8 cellular contexts compared by ENCODE assay signal in the genomic region with DNA sequence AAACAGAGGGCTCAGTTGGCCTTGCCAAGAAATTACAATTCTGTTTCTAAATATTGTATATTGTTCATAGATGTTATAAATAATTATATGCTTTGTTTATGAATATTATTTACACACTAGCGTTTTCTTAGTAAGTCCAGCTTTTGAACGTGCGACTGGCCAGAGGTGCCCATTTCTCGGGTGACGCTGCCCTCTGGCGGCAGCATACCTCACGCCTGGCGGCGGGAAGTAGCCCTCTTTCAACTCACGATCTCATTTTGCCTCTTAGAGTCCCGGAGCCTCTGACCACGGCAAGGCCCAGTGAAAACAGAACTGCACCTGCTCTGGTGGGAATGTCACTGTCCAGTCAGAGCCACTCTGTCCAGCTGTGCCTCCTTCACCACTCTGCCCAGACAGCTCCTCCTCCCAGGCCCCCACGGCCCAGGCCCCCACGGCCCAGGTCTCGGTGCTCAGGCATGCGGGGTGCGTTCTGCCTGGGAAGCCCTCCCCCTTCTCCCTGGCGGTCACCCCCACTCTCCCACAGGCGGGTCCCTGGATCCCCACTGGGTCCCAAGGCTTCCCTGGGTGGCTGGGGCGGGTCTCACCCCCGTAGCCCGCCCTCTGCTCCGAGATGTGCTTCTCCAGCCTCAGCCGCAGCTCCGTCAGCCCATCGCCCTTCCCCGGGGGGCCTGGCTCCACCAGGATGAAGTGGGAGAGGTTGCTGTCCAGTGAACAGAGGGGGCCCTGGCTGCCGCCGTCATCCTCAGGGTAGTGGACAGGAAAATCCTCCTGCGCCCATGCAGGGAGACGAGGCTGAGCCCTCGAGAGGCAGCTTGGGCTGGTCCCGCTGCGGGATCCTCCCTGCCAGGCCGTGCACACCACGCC. TPM values are rescaled to one million over a fixed set of nuclear protein-coding genes. Genes with fewer than 3 reads are reported as not detected.
DNase-seq lines count a peak whose midpoint lies in the region; ATAC-seq, FAIRE-seq and TF ChIP-seq lines count a peak whose summit lies in the region.

No MANE protein-coding gene starts in this region.

- no peaks in the 10 kb centered on the region for H3K9me3 Mint-ChIP-seq in activated CD4-positive, alpha-beta memory T cell treated with anti-CD3 and anti-CD28 coated beads for 36 hours

- H3K9me3 ChIP-seq in A673 (ENCODE audit: low read depth, low read length, poor library complexity, severe bottlenecking) = no peaks in the 10 kb centered on the region

- peak; percentile 64 for DNase-seq in A673 (ENCODE audit: low spot score)
- DNase-seq in GM12892 (ENCODE audit: insufficient read length) = peak; percentile 85
- DNase-seq in NCI-H345 treated with DMSO at 0.1 percent for 48 hours (lab: John Stamatoyannopoulos, UW; ENCODE audit: unreplicated experiment) = peak; percentile 67
- peak; percentile 75 for DNase-seq in activated CD4-positive, alpha-beta memory T cell treated with anti-CD3 and anti-CD28 coated beads for 36 hours
- DNase-seq in effector CD8-positive, alpha-beta T cell (lab: John Stamatoyannopoulos, UW) = peak; percentile 22
- peak; percentile 78 for DNase-seq in medulla oblongata (ENCODE audit: extremely low spot score)
- DNase-seq in stimulated activated CD8-positive, alpha-beta memory T cell treated with anti-CD3 and anti-CD28 coated beads, Interleukin-2, amount 100 ng/mL, for 48 hours (ENCODE audit: low read depth in 2 of 2) = peak; percentile 58 to 61

- no peaks in the 10 kb centered on the region for H3K36me3 Mint-ChIP-seq in activated CD4-positive, alpha-beta memory T cell treated with anti-CD3 and anti-CD28 coated beads for 36 hours

- no TSS peak for BruUV-seq in A673 (replicated peaks; lab: Mats Ljungman, UMichigan)

- intact Hi-C loops in A673 (cut with micrococcal nuclease; ENCODE audit: unreplicated experiment) = loop anchor here (1.0 to 2.0 kb wide), 3 partner anchors 115 to 254 kb away; no protein-coding TSS in a partner anchor
- intact Hi-C loops in activated CD4-positive, alpha-beta memory T cell treated with anti-CD3 and anti-CD28 coated beads for 36 hours (cut with micrococcal nuclease) = loop anchor here (1.0 to 2.0 kb wide), 5 partner anchors 19 to 254 kb away; a partner anchor contains a TSS

- no peak overlapping the region for H3K27ac Mint-ChIP-seq in activated CD4-positive, alpha-beta memory T cell treated with anti-CD3 and anti-CD28 coated beads for 36 hours

- no peak overlapping the region for H3K27ac ChIP-seq in A673 (ENCODE audit: low read depth, low read length, poor library complexity, severe bottlenecking)

- no peaks in the 10 kb centered on the region for H3K27me3 ChIP-seq in A673 (replicated peaks; ENCODE audit: insufficient read depth, low read depth, low read length, poor library complexity)

- TF ChIP-seq POLR2A in GM12892 (IDR thresholded peaks at IDR 0.05; ENCODE audit: low read depth, low read length) = no peak

- ATAC-seq in GM21576 (IDR thresholded peaks at IDR 0.05; ENCODE audit: unreplicated experiment) = no peak

- no peaks in the 10 kb centered on the region for H3K27me3 Mint-ChIP-seq in activated CD4-positive, alpha-beta memory T cell treated with anti-CD3 and anti-CD28 coated beads for 36 hours

- peak; percentile 77 for TF ChIP-seq CTCF in A673 (conservative IDR thresholded peaks at IDR 0.05; ENCODE audit: low read depth, low read length)

- no peak overlapping the region for H3K4me3 ChIP-seq in A673 (ENCODE audit: low read depth, low read length, poor library complexity, severe bottlenecking)

- no peak overlapping the region for H3K4me3 Mint-ChIP-seq in activated CD4-positive, alpha-beta memory T cell treated with anti-CD3 and anti-CD28 coated beads for 36 hours

- peak; percentile 74 for FAIRE-seq in GM12892 (lab: Jason Lieb, UNC)

- no peaks in the 10 kb centered on the region for H3K4me1 ChIP-seq in A673 (ENCODE audit: insufficient read depth, low read length, poor library complexity, severe bottlenecking)

- CTCF ChIA-PET in A673 (lab: Charles Lee) = interaction anchor here (0.9 to 2.6 kb wide), 8 partner anchors 9 to 250 kb away, joined by 3 to 74 read pairs (median 3); a partner anchor contains a TSS
- CTCF ChIA-PET in activated CD4-positive, alpha-beta memory T cell treated with anti-CD3 and anti-CD28 coated beads for 36 hours (lab: Charles Lee) = interaction anchor here (0.7 to 9.1 kb wide), 39 partner anchors 9 to 671 kb away, joined by 3 to 340 read pairs (median 6); a partner anchor contains a TSS

- POLR2A ChIA-PET in A673 (lab: Charles Lee; ENCODE audit: low non-redundant PET) = no interaction called here
- POLR2A ChIA-PET in activated CD4-positive, alpha-beta memory T cell treated with anti-CD3 and anti-CD28 coated beads for 36 hours (lab: Charles Lee) = interaction anchor here (0.6 to 1.2 kb wide), 3 partner anchors 115 to 256 kb away, joined by 3 to 4 read pairs (median 4); no protein-coding TSS in a partner anchor

- peaks cover 2% of the 10 kb centered on the region for H3K4me1 Mint-ChIP-seq in activated CD4-positive, alpha-beta memory T cell treated with anti-CD3 and anti-CD28 coated beads for 36 hours (ENCODE audit: low read depth)

- no peaks in the 10 kb centered on the region for H3K36me3 ChIP-seq in A673 (ENCODE audit: insufficient read depth, low read length, poor library complexity, severe bottlenecking)

RNA-seq across cellular contexts. Expression of a gene that starts 19.3 kb away (rescaled TPM):
- total RNA-seq in A673 (2021) = 41.3 and 46.8 TPM in 2 replicates
- 10.4 TPM for polyA plus RNA-seq in GM12892 (2012; ENCODE audit: missing spikeins)
- 10 to 100 TPM; 33.8 to 40.2 TPM for total RNA-seq in activated CD4-positive, alpha-beta memory T cell treated with anti-CD3 and anti-CD28 coated beads for 36 hours

RNA-seq across cellular contexts. Expression of a gene that starts 24.4 kb away (rescaled TPM):
- not detected in 2 replicates for total RNA-seq in A673 (2021)
- polyA plus RNA-seq in GM12892 (2012; ENCODE audit: missing spikeins) = not detected
- not detected for total RNA-seq in activated CD4-positive, alpha-beta memory T cell treated with anti-CD3 and anti-CD28 coated beads for 36 hours

RNA-seq across cellular contexts. Expression of a gene that starts 24.9 kb away (rescaled TPM):
- not detected in 2 replicates for total RNA-seq in A673 (2021)
- not detected for polyA plus RNA-seq in GM12892 (2012; ENCODE audit: missing spikeins)
- 10 to 100 TPM; 10.7 to 10.8 TPM for total RNA-seq in activated CD4-positive, alpha-beta memory T cell treated with anti-CD3 and anti-CD28 coated beads for 36 hours

RNA-seq across cellular contexts. Expression of a gene that starts 42.8 kb away (rescaled TPM):
- total RNA-seq in A673 (2021) = 183 and 194 TPM in 2 replicates
- 121 TPM for polyA plus RNA-seq in GM12892 (2012; ENCODE audit: missing spikeins)
- 100 to 1,000 TPM; 177 to 178 TPM for total RNA-seq in activated CD4-positive, alpha-beta memory T cell treated with anti-CD3 and anti-CD28 coated beads for 36 hours

Comparison
In these comparisons a context has a peak if more than half of its experiments do, and no peak if none do; other contexts are left out.
1. DNase-seq: peak in every context shown above with its lines; median percentile 85 in GM12892; 78 in medulla oblongata; 75 in activated CD4-positive, alpha-beta memory T cell treated with anti-CD3 and anti-CD28 coated beads for 36 hours; 67 in NCI-H345 treated with DMSO at 0.1 percent for 48 hours; 64 in A673; 60 in stimulated activated CD8-positive, alpha-beta memory T cell treated with anti-CD3 and anti-CD28 coated beads, Interleukin-2, amount 100 ng/mL, for 48 hours; 22 in effector CD8-positive, alpha-beta T cell.
2. RNA of a gene that starts 24.9 kb away (total RNA-seq): 10.7 to 10.8 TPM in activated CD4-positive, alpha-beta memory T cell treated with anti-CD3 and anti-CD28 coated beads for 36 hours; not detected in A673; every median in the first group is over 10 times any median in the second.